ENCODE assay signal across 10 cellular contexts in genomic region chr15:31605467-31605931, GRCh38.
DNase-seq lines count a peak whose midpoint lies in the region; ATAC-seq and TF ChIP-seq lines count a peak whose summit lies in the region.
"Had no signal": no experiment of that assay in that cellular context is flagged by ENCODE, and none has a peak within 500 bp of the region (broad histone marks: within the 10 kb centered on the region; RNA-seq: fewer than 3 reads in every experiment).

No MANE protein-coding gene starts in this region.

- H3K9me3 ChIP-seq in PC-3 (ENCODE audit: low read length): no peaks in the 10 kb centered on the region
- no peaks in the 10 kb centered on the region for H3K9me3 ChIP-seq in fibroblast of lung (ENCODE audit: control insufficient read depth, insufficient read depth, low read depth, low read length)

- H2AFZ ChIP-seq in PC-3 (ENCODE audit: low read length) (no peak overlapping the region), fibroblast of lung (ENCODE audit: low read length) (peak overlapping the region; percentile 24)

- intact Hi-C loops in PC-3 (cut with micrococcal nuclease): no loop called here

- ATAC-seq in PC-3 (peak; percentile 24; the same call in 1 of the 2 replicates), HG03095 (IDR thresholded peaks at IDR 0.05; ENCODE audit: unreplicated experiment) (no peak), GM21381 (IDR thresholded peaks at IDR 0.05; ENCODE audit: unreplicated experiment) (no peak)

- H3K27me3 ChIP-seq in PC-3 (ENCODE audit: low read length) (no peaks in the 10 kb centered on the region), fibroblast of lung (ENCODE audit: control insufficient read depth, insufficient read depth, low read length) (no peaks in the 10 kb centered on the region)
- H3K27me3 ChIP-seq: upper lobe of left lung had no signal

- TF ChIP-seq CTCF in PC-3 (conservative IDR thresholded peaks at IDR 0.05; ENCODE audit: low read depth, low read length): peak; percentile 39; the same call in 1 of the 2 replicates
- TF ChIP-seq CTCF in fibroblast of lung (conservative IDR thresholded peaks at IDR 0.05 in 1 of 2, IDR thresholded peaks at IDR 0.05 in 1 of 2; ENCODE audit: low read depth in 1 of 2, low read length in 2 of 2): peak in 1 of 2 donors; percentile 40
- TF ChIP-seq CTCF in retinal pigment epithelial cell (conservative IDR thresholded peaks at IDR 0.05; ENCODE audit: low read depth, low read length): peak; percentile 39

- no peaks in the 10 kb centered on the region for H3F3A ChIP-seq in PC-3 (ENCODE audit: low read length, unreplicated experiment)

- no TSS peak for BruUV-seq in PC-3 (replicated peaks; lab: Mats Ljungman, UMichigan)

- H3K79me2 ChIP-seq in PC-3 (ENCODE audit: low read length) (no peaks in the 10 kb centered on the region), fibroblast of lung (ENCODE audit: control insufficient read depth, insufficient read depth, low read length) (no peaks in the 10 kb centered on the region)

- no peaks in the 10 kb centered on the region for H4K20me1 ChIP-seq in PC-3 (ENCODE audit: low read length)
- no peaks in the 10 kb centered on the region for H4K20me1 ChIP-seq in fibroblast of lung (ENCODE audit: control insufficient read depth, extremely low read depth, insufficient read depth, low read length)

- DNase-seq in NCI-H748 (lab: John Stamatoyannopoulos, UW; ENCODE audit: unreplicated experiment) (peak; percentile 8), NCI-H748 treated with DMSO at 0.1 percent for 48 hours (lab: John Stamatoyannopoulos, UW) (no peak), PC-3 (peak; percentile 44), fibroblast of lung (ENCODE audit: low read depth in 2 of 2) (peak; percentile 24 to 61), retinal pigment epithelial cell (ENCODE audit: low read depth) (no peak)
- DNase-seq in activated CD4-positive, alpha-beta T cell treated with anti-CD3 and anti-CD28 coated beads for 1 hour: no peak
- DNase-seq: upper lobe of left lung had no signal

- H3K4me3 ChIP-seq in PC-3 (ENCODE audit: low read length) (no peak overlapping the region), fibroblast of lung (replicated peaks in 1 of 4; ENCODE audit: control extremely low read depth in 1 of 4, insufficient read depth in 1 of 4, low read depth in 3 of 4, low read length in 4 of 4) (no peak overlapping the region), retinal pigment epithelial cell (ENCODE audit: low read length) (no peak overlapping the region)
- H3K4me3 ChIP-seq: skin epidermis, upper lobe of left lung had no signal

- H3K9ac ChIP-seq in PC-3 (ENCODE audit: low read length): no peak overlapping the region
- H3K9ac ChIP-seq in fibroblast of lung (ENCODE audit: insufficient read depth, low read length): no peak overlapping the region

- CTCF ChIA-PET in PC-3 (lab: Charles Lee): no interaction called here

- H3K27ac ChIP-seq in PC-3 (ENCODE audit: low read length) (peak overlapping the region; percentile 21; the same call in 1 of the 2 replicates), fibroblast of lung (ENCODE audit: insufficient read depth, low read length) (peak overlapping the region; percentile 68)
- H3K27ac ChIP-seq: upper lobe of left lung had no signal

- H3K4me2 ChIP-seq in PC-3 (ENCODE audit: low read length) (peak overlapping the region; percentile 26), fibroblast of lung (ENCODE audit: extremely low read depth, insufficient read depth, low read length) (peak overlapping the region; percentile 18)

- H3K36me3 ChIP-seq in PC-3 (ENCODE audit: low read depth, low read length): no peaks in the 10 kb centered on the region
- no peaks in the 10 kb centered on the region for H3K36me3 ChIP-seq in fibroblast of lung (ENCODE audit: control insufficient read depth, insufficient read depth, low read length)
- H3K36me3 ChIP-seq: upper lobe of left lung had no signal

- POLR2A ChIA-PET in PC-3 (lab: Charles Lee; ENCODE audit: unreplicated experiment): no interaction called here

- no peaks in the 10 kb centered on the region for H3K9me2 ChIP-seq in PC-3 (replicated peaks; ENCODE audit: low read length)

- H3K4me1 ChIP-seq in PC-3 (ENCODE audit: insufficient read depth, low read length) (peaks cover 20% of the 10 kb centered on the region), fibroblast of lung (ENCODE audit: control insufficient read depth, extremely low read depth, insufficient read depth, low read length) (peaks cover 5% of the 10 kb centered on the region)

Comparison
In these comparisons a context has a peak if more than half of its experiments do, and no peak if none do; other contexts are left out.
1. DNase-seq: peak in NCI-H748 (single experiment), PC-3 (single experiment) and fibroblast of lung (2 of 2); none in NCI-H748 treated with DMSO at 0.1 percent for 48 hours (single experiment), retinal pigment epithelial cell (single experiment) and activated CD4-positive, alpha-beta T cell treated with anti-CD3 and anti-CD28 coated beads for 1 hour (single experiment).